Comparison of ENCODE assay signal across 8 cellular contexts in the genomic region with DNA sequence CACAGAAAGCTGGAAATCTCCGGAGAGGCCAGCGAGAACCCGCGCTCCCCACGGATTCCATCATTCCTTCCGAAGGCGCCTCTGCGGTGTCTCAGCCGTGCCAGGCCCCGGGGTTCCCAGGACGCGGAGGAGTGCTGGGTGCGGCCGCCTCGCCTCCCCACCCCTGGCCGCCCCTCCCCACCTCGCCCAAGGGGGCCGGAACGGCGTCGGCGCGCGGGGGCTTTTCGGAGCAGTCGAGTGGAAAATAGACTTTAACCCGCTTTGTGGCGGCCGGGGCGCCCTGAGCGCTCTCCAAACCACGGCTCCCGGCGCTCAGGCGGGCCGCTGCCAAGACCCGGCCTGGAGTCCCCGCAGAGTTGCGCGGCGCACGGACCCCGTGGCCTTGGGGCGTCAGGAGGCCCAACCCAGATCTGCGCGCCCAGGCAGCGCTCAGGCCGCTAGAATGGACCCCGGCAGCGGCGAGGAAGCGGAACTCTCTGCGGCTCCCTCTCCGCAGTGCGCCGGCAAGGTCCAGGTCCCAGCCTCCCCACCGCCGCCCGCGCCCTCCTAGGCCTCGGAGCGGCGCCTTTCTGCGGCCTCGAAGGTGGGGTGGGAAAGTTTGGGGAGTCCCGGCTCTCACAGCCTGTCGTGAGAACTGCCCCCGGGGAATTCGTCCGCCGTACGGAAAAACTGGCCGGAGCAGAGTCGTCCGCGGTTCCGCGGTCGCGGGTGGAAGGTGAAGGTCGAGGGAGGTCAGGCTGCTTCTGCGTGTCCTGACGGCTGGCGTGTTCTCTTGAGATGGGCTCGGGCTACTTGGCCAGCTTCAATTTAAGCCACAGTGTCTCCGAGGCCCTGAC. TPM values are rescaled to one million over a fixed set of nuclear protein-coding genes. Genes with fewer than 3 reads are reported as not detected.
A peak's percentile ranks its signal among the peaks of the same experiment; 100 is the strongest.
DNase-seq lines count a peak whose midpoint lies in the region; ATAC-seq and TF ChIP-seq lines count a peak whose summit lies in the region.

No MANE protein-coding gene starts in this region.

- H3K27ac Mint-ChIP-seq in activated CD4-positive, alpha-beta memory T cell treated with anti-CD3 and anti-CD28 coated beads for 36 hours, result no peak overlapping the region

- CTCF ChIA-PET in activated CD4-positive, alpha-beta memory T cell treated with anti-CD3 and anti-CD28 coated beads for 36 hours (lab: Charles Lee), result interaction anchor here (0.6 to 2.0 kb wide), 7 partner anchors 11 to 261 kb away, joined by 3 to 14 read pairs (median 6); a partner anchor contains a TSS

- TF ChIP-seq EP300 in gastroesophageal sphincter (IDR thresholded peaks at IDR 0.05), result no peak

- POLR2A ChIA-PET in activated CD4-positive, alpha-beta memory T cell treated with anti-CD3 and anti-CD28 coated beads for 36 hours (lab: Charles Lee), result interaction anchor here (1.0 kb wide), 1 partner anchor 52 kb away, joined by 3 read pairs; no protein-coding TSS in a partner anchor

- 0% methylated on average over 4 of the region's 86 CpGs; no CpG with 5 or more reads in 1 of the 2 donors for WGBS in gastroesophageal sphincter (ENCODE audit: low coverage in 1 of 2), 2 donors

- intact Hi-C loops in activated CD4-positive, alpha-beta memory T cell treated with anti-CD3 and anti-CD28 coated beads for 36 hours (cut with micrococcal nuclease), result loop anchor here (5.0 kb wide), 2 partner anchors 54 to 769 kb away; a partner anchor contains a TSS

- no peak for TF ChIP-seq POLR2A in gastroesophageal sphincter (IDR thresholded peaks at IDR 0.05)

- peaks cover 100% of the 10 kb centered on the region for H3K27me3 ChIP-seq in gastroesophageal sphincter

- TF ChIP-seq CTCF in gastroesophageal sphincter (IDR thresholded peaks at IDR 0.05), result no peak
- no peak for TF ChIP-seq CTCF in omental fat pad (IDR thresholded peaks at IDR 0.05)

- peak overlapping the region in 1 of 2 donors; percentile 48 for H3K4me3 ChIP-seq in gastroesophageal sphincter

- ATAC-seq in GM18498 (IDR thresholded peaks at IDR 0.05; ENCODE audit: unreplicated experiment), result peak; percentile 58
- peak; percentile 40 for ATAC-seq in GM21737 (IDR thresholded peaks at IDR 0.05; ENCODE audit: unreplicated experiment)
- ATAC-seq in gastroesophageal sphincter, result peak; percentile 27
- ATAC-seq in omental fat pad (ENCODE audit: low FRiP score), result peak; percentile 44

- H3K9me3 ChIP-seq in gastroesophageal sphincter, result no peaks in the 10 kb centered on the region

- in situ Hi-C loops in KBM-7 (cut with MboI; ENCODE audit: low pct_unique_long_range_greater_than_20kb, low sequenced_read_pairs), result no loop called here

- peaks cover 73% of the 10 kb centered on the region for H3K27me3 Mint-ChIP-seq in activated CD4-positive, alpha-beta memory T cell treated with anti-CD3 and anti-CD28 coated beads for 36 hours

- H3K4me3 Mint-ChIP-seq in activated CD4-positive, alpha-beta memory T cell treated with anti-CD3 and anti-CD28 coated beads for 36 hours, result peak overlapping the region; percentile 66

- no peaks in the 10 kb centered on the region for H3K36me3 ChIP-seq in gastroesophageal sphincter

- DNase-seq in KBM-7 (peak; percentile 43), omental fat pad (ENCODE audit: low spot score) (no peak), superior temporal gyrus (ENCODE audit: extremely low spot score) (no peak), pons (ENCODE audit: low spot score) (no peak)
- peak; percentile 61 for DNase-seq in activated CD4-positive, alpha-beta memory T cell treated with anti-CD3 and anti-CD28 coated beads for 36 hours

- peaks cover 26% of the 10 kb centered on the region for H3K4me1 Mint-ChIP-seq in activated CD4-positive, alpha-beta memory T cell treated with anti-CD3 and anti-CD28 coated beads for 36 hours (ENCODE audit: low read depth)

- H3K9me3 Mint-ChIP-seq in activated CD4-positive, alpha-beta memory T cell treated with anti-CD3 and anti-CD28 coated beads for 36 hours, result no peaks in the 10 kb centered on the region

- H3K27ac ChIP-seq in gastroesophageal sphincter, result no peak overlapping the region

- peaks cover 3 to 65% (median 51%) of the 10 kb centered on the region in 3 donors for H3K4me1 ChIP-seq in gastroesophageal sphincter

- H3K36me3 Mint-ChIP-seq in activated CD4-positive, alpha-beta memory T cell treated with anti-CD3 and anti-CD28 coated beads for 36 hours, result no peaks in the 10 kb centered on the region

RNA-seq across cellular contexts. Expression of a gene that starts 1.2 kb away (rescaled TPM):
- total RNA-seq in activated CD4-positive, alpha-beta memory T cell treated with anti-CD3 and anti-CD28 coated beads for 36 hours, result not detected
- total RNA-seq in gastroesophageal sphincter (under 1 TPM in 1 of 4 donors, not detected in 3; 0.15 TPM), omental fat pad (1 to 10 TPM in 1 of 4 donors, under 1 TPM in 1, not detected in 2; 0.38 to 4.0 TPM)

RNA-seq across cellular contexts. Expression of a gene that starts 28.9 kb away (rescaled TPM):
- 1 to 10 TPM; 7.1 to 8.5 TPM for total RNA-seq in activated CD4-positive, alpha-beta memory T cell treated with anti-CD3 and anti-CD28 coated beads for 36 hours
- total RNA-seq in gastroesophageal sphincter (10 to 100 TPM; 26.1 to 48.5 (median 39.4) TPM), omental fat pad (10 to 100 TPM; 24.3 to 54.3 (median 42.8) TPM)

Comparison
In these comparisons a context has a peak if more than half of its experiments do, and no peak if none do; other contexts are left out.
1. DNase-seq: peak in KBM-7 (single experiment) and activated CD4-positive, alpha-beta memory T cell treated with anti-CD3 and anti-CD28 coated beads for 36 hours (single experiment); none in omental fat pad (single experiment), superior temporal gyrus (single experiment) and pons (single experiment).
2. Peak in every context shown above with its lines, with median percentiles within 50 percentile points of each other: ATAC-seq.